ENCODE assay signal across 1 cellular context in the genomic region with DNA sequence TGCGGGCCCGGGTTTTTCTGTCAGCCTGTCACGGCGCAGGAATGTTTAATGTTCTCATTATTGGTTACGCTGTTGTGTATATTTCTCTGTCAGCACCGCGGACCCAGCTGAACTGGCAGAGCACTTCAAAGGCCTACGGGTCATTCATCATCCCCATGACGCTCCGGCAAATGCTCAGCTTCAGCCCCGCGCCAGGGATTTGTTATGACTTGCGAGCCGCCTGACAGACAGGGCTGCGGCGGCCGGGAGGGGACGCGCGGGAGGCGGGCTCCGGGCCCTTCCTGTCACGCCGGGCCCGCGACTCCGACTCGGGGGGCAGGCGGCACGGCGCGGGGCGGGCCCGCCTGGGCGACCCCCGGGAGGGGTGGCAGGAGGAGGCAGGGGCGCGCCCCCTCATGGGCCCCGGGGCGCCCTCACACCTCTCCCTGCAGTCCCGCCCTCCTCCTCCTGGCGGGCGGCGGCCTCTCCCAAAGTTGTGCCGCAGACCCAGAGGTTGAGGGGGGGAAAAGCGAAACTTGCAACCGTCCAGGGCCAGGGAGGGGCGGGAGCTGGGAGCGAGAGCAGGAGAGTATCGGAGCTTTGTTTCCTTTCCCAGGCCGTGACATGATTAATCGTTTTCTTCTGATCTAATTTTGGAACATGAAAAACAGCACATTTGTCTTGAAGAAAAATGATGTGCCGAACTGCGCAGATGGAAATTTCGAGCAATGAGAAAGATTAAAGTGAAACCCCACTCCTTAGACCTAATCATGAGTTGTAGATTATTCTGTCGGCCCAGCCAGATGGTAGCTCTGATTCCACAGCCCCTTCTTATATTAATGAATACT.
TF ChIP-seq lines count a peak whose summit lies in the region.

No MANE protein-coding gene starts in this region.

TF ChIP-seq in HEK293, 187 proteins besides CTCF, POLR2A, EP300 and RAD21 (continued from another document):
- peak; percentile 93 for TF ChIP-seq ZNF24 (tag by site-specific recombination; IDR thresholded peaks at IDR 0.05)
- TF ChIP-seq, protein P1, sequence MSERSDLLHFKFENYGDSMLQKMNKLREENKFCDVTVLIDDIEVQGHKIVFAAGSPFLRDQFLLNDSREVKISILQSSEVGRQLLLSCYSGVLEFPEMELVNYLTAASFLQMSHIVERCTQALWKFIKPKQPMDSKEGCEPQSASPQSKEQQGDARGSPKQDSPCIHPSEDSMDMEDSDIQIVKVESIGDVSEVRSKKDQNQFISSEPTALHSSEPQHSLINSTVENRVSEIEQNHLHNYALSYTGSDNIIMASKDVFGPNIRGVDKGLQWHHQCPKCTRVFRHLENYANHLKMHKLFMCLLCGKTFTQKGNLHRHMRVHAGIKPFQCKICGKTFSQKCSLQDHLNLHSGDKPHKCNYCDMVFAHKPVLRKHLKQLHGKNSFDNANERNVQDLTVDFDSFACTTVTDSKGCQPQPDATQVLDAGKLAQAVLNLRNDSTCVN (tag by site-specific recombination; optimal IDR thresholded peaks at IDR 0.05) = peak; percentile 70
- TF ChIP-seq KLF8 (tag by site-specific recombination; IDR thresholded peaks at IDR 0.05) = peak; percentile 53; the same call in 1 of the 2 replicates
- peak; percentile 92 for TF ChIP-seq WT1 (tag by site-specific recombination; IDR thresholded peaks at IDR 0.05)
- TF ChIP-seq ZSCAN30 (tag by site-specific recombination; IDR thresholded peaks at IDR 0.05) = peak; percentile 96
- TF ChIP-seq SCRT2 (tag by site-specific recombination; IDR thresholded peaks at IDR 0.05) = peak; percentile 40
- TF ChIP-seq, protein P2, sequence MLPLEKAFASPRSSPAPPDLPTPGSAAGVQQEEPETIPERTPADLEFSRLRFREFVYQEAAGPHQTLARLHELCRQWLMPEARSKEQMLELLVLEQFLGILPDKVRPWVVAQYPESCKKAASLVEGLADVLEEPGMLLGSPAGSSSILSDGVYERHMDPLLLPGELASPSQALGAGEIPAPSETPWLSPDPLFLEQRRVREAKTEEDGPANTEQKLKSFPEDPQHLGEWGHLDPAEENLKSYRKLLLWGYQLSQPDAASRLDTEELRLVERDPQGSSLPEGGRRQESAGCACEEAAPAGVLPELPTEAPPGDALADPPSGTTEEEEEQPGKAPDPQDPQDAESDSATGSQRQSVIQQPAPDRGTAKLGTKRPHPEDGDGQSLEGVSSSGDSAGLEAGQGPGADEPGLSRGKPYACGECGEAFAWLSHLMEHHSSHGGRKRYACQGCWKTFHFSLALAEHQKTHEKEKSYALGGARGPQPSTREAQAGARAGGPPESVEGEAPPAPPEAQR (tag by site-specific recombination; IDR thresholded peaks at IDR 0.05) = peak; percentile 2; the same call in 1 of the 2 replicates
- TF ChIP-seq ZFP41 (tag by site-specific recombination; IDR thresholded peaks at IDR 0.05; ENCODE audit: borderline replicate concordance) = no peak
- 0 out of 2 replicates have a peak, but pooled peaks have one; percentile 29 for TF ChIP-seq ZNF677 (tag by site-specific recombination; IDR thresholded peaks at IDR 0.05)
- peak; percentile 85 for TF ChIP-seq GLIS1 (tag by site-specific recombination; IDR thresholded peaks at IDR 0.05)
- peak; percentile 96 for TF ChIP-seq ZNF561 (tag by site-specific recombination; IDR thresholded peaks at IDR 0.05; ENCODE audit: borderline replicate concordance)
- no peak for TF ChIP-seq SALL2 (tag by site-specific recombination; IDR thresholded peaks at IDR 0.05; ENCODE audit: borderline replicate concordance)
- TF ChIP-seq, protein P3, sequence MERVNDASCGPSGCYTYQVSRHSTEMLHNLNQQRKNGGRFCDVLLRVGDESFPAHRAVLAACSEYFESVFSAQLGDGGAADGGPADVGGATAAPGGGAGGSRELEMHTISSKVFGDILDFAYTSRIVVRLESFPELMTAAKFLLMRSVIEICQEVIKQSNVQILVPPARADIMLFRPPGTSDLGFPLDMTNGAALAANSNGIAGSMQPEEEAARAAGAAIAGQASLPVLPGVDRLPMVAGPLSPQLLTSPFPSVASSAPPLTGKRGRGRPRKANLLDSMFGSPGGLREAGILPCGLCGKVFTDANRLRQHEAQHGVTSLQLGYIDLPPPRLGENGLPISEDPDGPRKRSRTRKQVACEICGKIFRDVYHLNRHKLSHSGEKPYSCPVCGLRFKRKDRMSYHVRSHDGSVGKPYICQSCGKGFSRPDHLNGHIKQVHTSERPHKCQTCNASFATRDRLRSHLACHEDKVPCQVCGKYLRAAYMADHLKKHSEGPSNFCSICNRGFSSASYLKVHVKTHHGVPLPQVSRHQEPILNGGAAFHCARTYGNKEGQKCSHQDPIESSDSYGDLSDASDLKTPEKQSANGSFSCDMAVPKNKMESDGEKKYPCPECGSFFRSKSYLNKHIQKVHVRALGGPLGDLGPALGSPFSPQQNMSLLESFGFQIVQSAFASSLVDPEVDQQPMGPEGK (tag by site-specific recombination; IDR thresholded peaks at IDR 0.05) = peak; percentile 74
- TF ChIP-seq YY2 (tag by site-specific recombination; IDR thresholded peaks at IDR 0.05) = no peak
- peak; percentile 77 for TF ChIP-seq ZNF146 (tag by site-specific recombination; IDR thresholded peaks at IDR 0.05)
- no peak for TF ChIP-seq ZNF37A (tag by site-specific recombination; IDR thresholded peaks at IDR 0.05)
- no peak for TF ChIP-seq ZNF214 (tag by site-specific recombination; IDR thresholded peaks at IDR 0.05; ENCODE audit: borderline replicate concordance)
- no peak for TF ChIP-seq ZNF148 (tag by site-specific recombination; IDR thresholded peaks at IDR 0.05; ENCODE audit: borderline replicate concordance)
- TF ChIP-seq ZNF600 (tag by site-specific recombination; IDR thresholded peaks at IDR 0.05) = peak; percentile 93
- TF ChIP-seq ZFP37 (tag by site-specific recombination; IDR thresholded peaks at IDR 0.05) = peak; percentile 84
- peak; percentile 88 for TF ChIP-seq IKZF3 (tag by site-specific recombination; IDR thresholded peaks at IDR 0.05)
- 0 out of 2 replicates have a peak, but pooled peaks have one; percentile 54 for TF ChIP-seq ZNF776 (tag by site-specific recombination; IDR thresholded peaks at IDR 0.05; ENCODE audit: borderline replicate concordance)
TF ChIP-seq in HEK293: peak in this region for 101.
